ENCODE assay signal across 2 cellular contexts in genomic region chr7:34895202-34895601, GRCh38.
TF ChIP-seq lines count a peak whose summit lies in the region.

No MANE protein-coding gene starts in this region.

TF ChIP-seq in A549, 52 proteins besides CTCF, POLR2A, EP300 and RAD21 (continued from another document):
- peak; percentile 93 for TF ChIP-seq ZFP36 (IDR thresholded peaks at IDR 0.05; ENCODE audit: borderline replicate concordance, partially characterized antibody)

TF ChIP-seq in HEK293, 187 proteins besides CTCF, POLR2A, EP300 and RAD21 (continued from another document):
- TF ChIP-seq PRDM2 (tag by site-specific recombination; IDR thresholded peaks at IDR 0.05; ENCODE audit: borderline replicate concordance) (no peak), ZNF585B (tag by site-specific recombination; IDR thresholded peaks at IDR 0.05) (peak; percentile 80), TRIM28 (IDR thresholded peaks at IDR 0.05; ENCODE audit: borderline replicate concordance, low read length) (peak; percentile 69; the same call in 1 of the 2 replicates)
